8 cellular contexts compared by ENCODE assay signal in genomic region chr2:179049203-179049545, GRCh38. TPM values are rescaled to one million over a fixed set of nuclear protein-coding genes. Genes with fewer than 3 reads are reported as not detected.
A peak's percentile ranks its signal among the peaks of the same experiment; 100 is the strongest.
DNase-seq lines count a peak whose midpoint lies in the region; ATAC-seq, FAIRE-seq and TF ChIP-seq lines count a peak whose summit lies in the region.
"Had no signal": no experiment of that assay in that cellular context is flagged by ENCODE, and none has a peak within 500 bp of the region (broad histone marks: within the 10 kb centered on the region; RNA-seq: fewer than 3 reads in every experiment).

No MANE protein-coding gene starts in this region.

- H3K4me3 ChIP-seq in GM12878 (peak overlapping the region; percentile 68), SK-N-SH (ENCODE audit: low read depth in 2 of 2, low read length in 1 of 2) (no peak overlapping the region)

- no peaks in the 10 kb centered on the region for H4K20me1 ChIP-seq in GM12878 (ENCODE audit: control insufficient read depth, insufficient read depth)
- no peaks in the 10 kb centered on the region for H4K20me1 ChIP-seq in SK-N-SH (ENCODE audit: insufficient read depth)

- no peaks in the 10 kb centered on the region for H3F3A ChIP-seq in SK-N-SH (replicated peaks; ENCODE audit: insufficient read depth)

- SMC1A ChIA-PET in GM12878 (lab: Charles Lee; ENCODE audit: uncharacterized antibody, unreplicated experiment), result interaction anchor here (0.7 to 6.4 kb wide), 22 partner anchors 9 to 479 kb away, joined by 3 to 89 read pairs (median 6); no protein-coding TSS in a partner anchor

- DNase-seq in GM12878 (ENCODE audit: low read depth, low spot score), result no peak
- peak; percentile 22 for DNase-seq in stimulated activated naive CD8-positive, alpha-beta T cell treated with anti-CD3 and anti-CD28 coated beads, Interleukin-15, Interleukin-2, amounts not matched to agents 100 U/mL and 50 U/mL, for 24 hours
- no peak for DNase-seq in erythroblast (lab: John Stamatoyannopoulos, UW)
- no peak for DNase-seq in SK-N-SH
- no peak for DNase-seq in globus pallidus (ENCODE audit: low spot score)
- DNase-seq: NCI-H1105 had no signal

- peak overlapping the region; percentile 93 for H2AFZ ChIP-seq in GM12878 (ENCODE audit: control insufficient read depth, low read depth, low read length)
- H2AFZ ChIP-seq in SK-N-SH (ENCODE audit: low read depth), result no peak overlapping the region

- no peaks in the 10 kb centered on the region for H3K9me2 ChIP-seq in SK-N-SH

- peaks cover 36% of the 10 kb centered on the region for H3K4me1 ChIP-seq in GM12878 (ENCODE audit: control insufficient read depth, insufficient read depth, low read length)
- peaks cover 0 to 7% of the 10 kb centered on the region in 2 experiments; a peak in 2 of 4 replicates for H3K4me1 ChIP-seq in SK-N-SH (ENCODE audit: control insufficient read depth in 1 of 2, insufficient read depth in 2 of 2, low read depth in 1 of 2, low read length in 1 of 2)

- H3K79me2 ChIP-seq in GM12878 (ENCODE audit: control insufficient read depth, insufficient read depth, low read length) (no peaks in the 10 kb centered on the region), SK-N-SH (ENCODE audit: insufficient read depth) (no peaks in the 10 kb centered on the region)

- TF ChIP-seq POLR2A in GM12878 (IDR thresholded peaks at IDR 0.05; ENCODE audit: low read depth, low read length), result no peak
- TF ChIP-seq POLR2A in erythroblast (IDR thresholded peaks at IDR 0.05; ENCODE audit: low read length), result no peak

- 25% methylated on average over 4 of the region's 4 CpGs for WGBS in GM12878 (ENCODE audit: insufficient coverage, insufficient replicate concordance, low lambda C conversion rate, missing lambda C conversion rate)
- 51% methylated on average over 4 of the region's 4 CpGs for WGBS in SK-N-SH (ENCODE audit: low lambda C conversion rate)

- no peaks in the 10 kb centered on the region; a peak in 1 of 4 replicates for H3K36me3 ChIP-seq in GM12878 (ENCODE audit: control insufficient read depth in 2 of 2, insufficient read depth in 2 of 2, low read length in 1 of 2)
- H3K36me3 ChIP-seq in SK-N-SH (replicated peaks in 1 of 2; ENCODE audit: control insufficient read depth in 1 of 2, insufficient read depth in 2 of 2, low read length in 1 of 2), result no peaks in the 10 kb centered on the region

- H3K27me3 ChIP-seq in GM12878 (replicated peaks in 1 of 2; ENCODE audit: control insufficient read depth in 2 of 2, insufficient read depth in 2 of 2, low read length in 1 of 2) (no peaks in the 10 kb centered on the region), SK-N-SH (ENCODE audit: insufficient read depth) (no peaks in the 10 kb centered on the region)

- POLR2A ChIA-PET in GM12878 (lab: Charles Lee), result interaction anchor here (0.6 to 4.1 kb wide), 11 partner anchors 10 to 1415 kb away, joined by 3 to 44 read pairs (median 8); no protein-coding TSS in a partner anchor
- POLR2A ChIA-PET in SK-N-SH (lab: Yijun Ruan, JAX), result no interaction called here

- H3K9me3 ChIP-seq in GM12878 (replicated peaks; ENCODE audit: control insufficient read depth, insufficient read depth, low read length), result peaks cover 9% of the 10 kb centered on the region; the same call in 2 of the 3 replicates
- no peaks in the 10 kb centered on the region for H3K9me3 ChIP-seq in SK-N-SH

- ATAC-seq in GM19463 (IDR thresholded peaks at IDR 0.05; ENCODE audit: unreplicated experiment) (peak; percentile 37), HG03066 (IDR thresholded peaks at IDR 0.05; ENCODE audit: low read depth, unreplicated experiment) (peak; percentile 32), GM12878 (peak; percentile 65)
- no peak for ATAC-seq in stimulated activated naive CD8-positive, alpha-beta T cell treated with anti-CD3 and anti-CD28 coated beads, Interleukin-15, Interleukin-2, amounts not matched to agents 100 U/mL and 50 U/mL, for 24 hours

- CTCF ChIA-PET in GM12878 (lab: Yijun Ruan, JAX) (interaction anchor here (0.9 to 4.6 kb wide), 12 partner anchors 9 to 81 kb away, joined by 3 to 41 read pairs (median 6); no protein-coding TSS in a partner anchor), SK-N-SH (lab: Yijun Ruan, JAX) (interaction anchor here (1.1 kb wide), 1 partner anchor 29 kb away, joined by 3 read pairs; no protein-coding TSS in a partner anchor)

- TF ChIP-seq EP300 in GM12878 (IDR thresholded peaks at IDR 0.05; ENCODE audit: borderline replicate concordance in 1 of 2, control insufficient read depth in 1 of 2, low read depth in 2 of 2, low read length in 2 of 2), result no peak
- TF ChIP-seq EP300 in SK-N-SH (IDR thresholded peaks at IDR 0.05; ENCODE audit: borderline replicate concordance in 1 of 2, low read depth in 1 of 2, low read length in 1 of 2), result no peak

- in situ Hi-C loops in GM12878 (cut with MboI), result no loop called here

- BruUV-seq in GM12878 (replicated peaks; lab: Mats Ljungman, UMichigan), result no TSS peak

- intact Hi-C loops in GM12878 (cut with micrococcal nuclease; ENCODE audit: unreplicated experiment), result loop anchor here (5.0 kb wide), 1 partner anchor 48 kb away; no protein-coding TSS in a partner anchor

- TF ChIP-seq RAD21 in GM12878 (IDR thresholded peaks at IDR 0.05; ENCODE audit: insufficient read depth, low read depth, low read length), result no peak
- no peak for TF ChIP-seq RAD21 in SK-N-SH (IDR thresholded peaks at IDR 0.05; ENCODE audit: low read length)

- H3K9ac ChIP-seq in GM12878 (ENCODE audit: control insufficient read depth, insufficient read depth, low read length) (peak overlapping the region; percentile 76), SK-N-SH (no peak overlapping the region)

- TF ChIP-seq CTCF in GM12878 (IDR thresholded peaks at IDR 0.05 in 2 of 3, conservative IDR thresholded peaks at IDR 0.05 in 1 of 3; ENCODE audit: control insufficient read depth in 2 of 3, extremely low read depth in 1 of 3, insufficient read depth in 1 of 3, low read depth in 3 of 3, low read length in 3 of 3) (no peak), SK-N-SH (IDR thresholded peaks at IDR 0.05) (no peak)

- FAIRE-seq in GM12878 (lab: Jason Lieb, UNC), result no peak

- H3K27ac ChIP-seq in GM12878 (ENCODE audit: control insufficient read depth, insufficient read depth) (peak overlapping the region; percentile 69), SK-N-SH (ENCODE audit: low read depth in 2 of 2, low read length in 1 of 2) (no peak overlapping the region)

- H3K4me2 ChIP-seq in GM12878 (ENCODE audit: control insufficient read depth, insufficient read depth) (peak overlapping the region; percentile 81), SK-N-SH (no peak overlapping the region)

- RAD21 ChIA-PET in GM12878 (lab: Charles Lee; ENCODE audit: unreplicated experiment), result interaction anchor here (1.1 to 4.2 kb wide), 13 partner anchors 8 to 156 kb away, joined by 3 to 51 read pairs (median 7); no protein-coding TSS in a partner anchor

TF ChIP-seq in GM12878, 131 proteins besides CTCF, POLR2A, EP300 and RAD21 (continues in another document):
- 0 out of 2 replicates have a peak, but pooled peaks have one; percentile 4 for TF ChIP-seq RUNX3 (IDR thresholded peaks at IDR 0.05; ENCODE audit: low read length)
- TF ChIP-seq TCF3 (IDR thresholded peaks at IDR 0.05; ENCODE audit: borderline replicate concordance, insufficient read depth, low read depth, low read length), result no peak
- no peak for TF ChIP-seq ZNF274 (IDR thresholded peaks at IDR 0.05; ENCODE audit: insufficient read depth, insufficient read length)
- peak; percentile 39; the same call in 1 of the 2 replicates for TF ChIP-seq MTA3 (IDR thresholded peaks at IDR 0.05; ENCODE audit: borderline replicate concordance, low read length)
- peak; percentile 35; the same call in 1 of the 2 replicates for TF ChIP-seq YY1 (IDR thresholded peaks at IDR 0.05; ENCODE audit: low read depth, low read length)
- no peak for TF ChIP-seq ATF7 (IDR thresholded peaks at IDR 0.05; ENCODE audit: low read depth)
- peak; percentile 69 for TF ChIP-seq NBN (IDR thresholded peaks at IDR 0.05)

TF ChIP-seq in SK-N-SH, 30 proteins besides CTCF, POLR2A, EP300 and RAD21 (continues in another document):
- no peak for TF ChIP-seq EZH2phosphoT487 (IDR thresholded peaks at IDR 0.05; ENCODE audit: borderline replicate concordance, low read depth)
- no peak for TF ChIP-seq POLR2AphosphoS5 (IDR thresholded peaks at IDR 0.05; ENCODE audit: low read depth, low read length)
- no peak for TF ChIP-seq SMC3 (IDR thresholded peaks at IDR 0.05; ENCODE audit: low read depth, low read length)
- no peak for TF ChIP-seq NFIC (IDR thresholded peaks at IDR 0.05; ENCODE audit: borderline replicate concordance)
- no peak for TF ChIP-seq TEAD4 (IDR thresholded peaks at IDR 0.05; ENCODE audit: borderline replicate concordance, insufficient read depth)
- TF ChIP-seq YY1 (IDR thresholded peaks at IDR 0.05; ENCODE audit: low read depth), result no peak

RNA-seq across cellular contexts. Expression of gene CCDC141, which starts 0.8 kb away (rescaled TPM):
- total RNA-seq in GM12878 (2013; cell fraction: nucleolus; rRNA removed), result 97.0 and 101 TPM in 2 replicates
- total RNA-seq in GM12878 (2014; rRNA removed) (6.2 and 6.9 TPM in 2 replicates), GM12878 (2014; rRNA removed; fragmentation: Illumina TruSeq; extraction: Trizol) (10.2 and 10.4 TPM in 2 replicates), GM12878 (2021) (9.6 and 12.5 TPM in 2 replicates)
- 0.55 TPM for polyA plus RNA-seq in GM12878 (2011; ENCODE audit: low read depth)
- polyA plus RNA-seq in GM12878 (2011; rRNA removed) (3.5 and 4.8 TPM in 2 replicates), GM12878 (2014; fragmentation: Illumina TruSeq; extraction: Trizol) (2.1 and 2.8 TPM in 2 replicates), GM12878 (2014; fragmentation: Nextera tagmentation; extraction: Ambion mirVana) (1 to 10 TPM in 1 of 2 experiments, under 1 TPM in 1; 0.84 to 2.1 TPM), GM12878 (2014; rRNA removed) (1.9 and 2.0 TPM in 2 replicates), GM12878 (2016; fragmentation: Nextera tagmentation; extraction: Ambion mirVana) (1 to 10 TPM; 3.7 to 3.9 TPM), SK-N-SH (2012; rRNA removed) (0.02 TPM in 2 replicates)
- polyA plus RNA-seq in GM12878 (2011; cell fraction: cytosol; rRNA removed), result 1.5 and 1.8 TPM in 2 replicates
- 8.9 and 9.0 TPM in 2 replicates for polyA plus RNA-seq in GM12878 (2011; cell fraction: nucleus; rRNA removed)
- 0.67 and 1.0 TPM in 2 replicates for polyA plus RNA-seq in GM12878 (2012)
- polyA minus RNA-seq in GM12878 (2011; rRNA and poly(A)+ RNA removed), result 28.6 and 29.6 TPM in 2 replicates
- polyA minus RNA-seq in GM12878 (2011; cell fraction: cytosol; rRNA and poly(A)+ RNA removed), result 4.8 and 5.7 TPM in 2 replicates
- polyA minus RNA-seq in GM12878 (2011; cell fraction: nucleus; rRNA and poly(A)+ RNA removed), result 62.5 and 78.6 TPM in 2 replicates
- polyA plus RNA-seq in SK-N-SH (2012; cell fraction: cytosol; rRNA removed), result 0.01 TPM in 2 replicates
- 0.01 TPM in 1 of 2 replicates, not detected in the other for polyA plus RNA-seq in SK-N-SH (2012; cell fraction: nucleus; rRNA removed)
